In genomic region chr11:126268361-126268707, GRCh38 we compare ENCODE assay signal across 6 cellular contexts. TPM values are rescaled to one million over a fixed set of nuclear protein-coding genes. Genes with fewer than 3 reads are reported as not detected.
DNase-seq lines count a peak whose midpoint lies in the region; ATAC-seq and TF ChIP-seq lines count a peak whose summit lies in the region.

No MANE protein-coding gene starts in this region.

- H3K36me3 Mint-ChIP-seq in stimulated activated naive CD8-positive, alpha-beta T cell treated with anti-CD3 and anti-CD28 coated beads, Interleukin-15, Interleukin-2, amounts not matched to agents 100 ng/mL and 50 ng/mL, for 24 hours (ENCODE audit: low read depth) = peaks cover 65% of the 10 kb centered on the region
- H3K36me3 Mint-ChIP-seq in osteocyte (ENCODE audit: unreplicated experiment) = peaks cover 32% of the 10 kb centered on the region

- H3K27ac Mint-ChIP-seq in stimulated activated naive CD8-positive, alpha-beta T cell treated with anti-CD3 and anti-CD28 coated beads, Interleukin-15, Interleukin-2, amounts not matched to agents 100 ng/mL and 50 ng/mL, for 24 hours = peak overlapping the region; percentile 97
- H3K27ac Mint-ChIP-seq in osteocyte (ENCODE audit: unreplicated experiment) = peak overlapping the region; percentile 97

- peak overlapping the region; percentile 81 for H3K27ac ChIP-seq in caudate nucleus (ENCODE audit: low read depth, low read length)

- peaks cover 39% of the 10 kb centered on the region for H3K4me1 Mint-ChIP-seq in stimulated activated naive CD8-positive, alpha-beta T cell treated with anti-CD3 and anti-CD28 coated beads, Interleukin-15, Interleukin-2, amounts not matched to agents 100 ng/mL and 50 ng/mL, for 24 hours (ENCODE audit: low read depth)
- H3K4me1 Mint-ChIP-seq in osteocyte (ENCODE audit: unreplicated experiment) = peaks cover 22% of the 10 kb centered on the region

- no peak for DNase-seq in stimulated activated naive CD8-positive, alpha-beta T cell treated with anti-CD3 and anti-CD28 coated beads, Interleukin-15, Interleukin-2, amounts not matched to agents 100 U/mL and 50 U/mL, for 24 hours
- DNase-seq in caudate nucleus (lab: John Stamatoyannopoulos, UW) (no peak), osteocyte (ENCODE audit: extremely low spot score, unreplicated experiment) (no peak), putamen (ENCODE audit: low spot score) (no peak)
- DNase-seq in activated effector memory CD4-positive, alpha-beta T cell treated with anti-CD3 and anti-CD28 coated beads, Interleukin-2, amount 50 U/mL, for 16 hours = no peak

- H3K4me3 Mint-ChIP-seq in stimulated activated naive CD8-positive, alpha-beta T cell treated with anti-CD3 and anti-CD28 coated beads, Interleukin-15, Interleukin-2, amounts not matched to agents 100 ng/mL and 50 ng/mL, for 24 hours = peak overlapping the region; percentile 94
- peak overlapping the region; percentile 96 for H3K4me3 Mint-ChIP-seq in osteocyte (ENCODE audit: unreplicated experiment)

- H3K27me3 Mint-ChIP-seq in stimulated activated naive CD8-positive, alpha-beta T cell treated with anti-CD3 and anti-CD28 coated beads, Interleukin-15, Interleukin-2, amounts not matched to agents 100 ng/mL and 50 ng/mL, for 24 hours = no peaks in the 10 kb centered on the region
- no peaks in the 10 kb centered on the region for H3K27me3 Mint-ChIP-seq in osteocyte (ENCODE audit: unreplicated experiment)

- ATAC-seq in stimulated activated naive CD8-positive, alpha-beta T cell treated with anti-CD3 and anti-CD28 coated beads, Interleukin-15, Interleukin-2, amounts not matched to agents 100 U/mL and 50 U/mL, for 24 hours = no peak

- H3K9me3 Mint-ChIP-seq in stimulated activated naive CD8-positive, alpha-beta T cell treated with anti-CD3 and anti-CD28 coated beads, Interleukin-15, Interleukin-2, amounts not matched to agents 100 ng/mL and 50 ng/mL, for 24 hours = no peaks in the 10 kb centered on the region
- H3K9me3 Mint-ChIP-seq in osteocyte (ENCODE audit: unreplicated experiment) = no peaks in the 10 kb centered on the region

- TF ChIP-seq CTCF in osteocyte (IDR thresholded peaks at IDR 0.05) = no peak

RNA-seq across cellular contexts. Expression of gene SRPRA, which starts 0.4 kb away (rescaled TPM):
- 106 and 107 TPM in 2 replicates for total RNA-seq in osteocyte

RNA-seq across cellular contexts. Expression of gene FOXRED1, which starts 0.6 kb away (rescaled TPM):
- total RNA-seq in osteocyte = 25.9 and 34.4 TPM in 2 replicates

RNA-seq across cellular contexts. Expression of gene TIRAP, which starts 14.6 kb away (rescaled TPM):
- 10.6 and 11.6 TPM in 2 replicates for total RNA-seq in osteocyte

RNA-seq across cellular contexts. Expression of gene DCPS, which starts 35.5 kb away (rescaled TPM):
- total RNA-seq in osteocyte = 11.2 and 15.2 TPM in 2 replicates

RNA-seq across cellular contexts. Expression of gene FAM118B, which starts 56.8 kb away (rescaled TPM):
- 23.3 and 26.5 TPM in 2 replicates for total RNA-seq in osteocyte
